In the genomic region with DNA sequence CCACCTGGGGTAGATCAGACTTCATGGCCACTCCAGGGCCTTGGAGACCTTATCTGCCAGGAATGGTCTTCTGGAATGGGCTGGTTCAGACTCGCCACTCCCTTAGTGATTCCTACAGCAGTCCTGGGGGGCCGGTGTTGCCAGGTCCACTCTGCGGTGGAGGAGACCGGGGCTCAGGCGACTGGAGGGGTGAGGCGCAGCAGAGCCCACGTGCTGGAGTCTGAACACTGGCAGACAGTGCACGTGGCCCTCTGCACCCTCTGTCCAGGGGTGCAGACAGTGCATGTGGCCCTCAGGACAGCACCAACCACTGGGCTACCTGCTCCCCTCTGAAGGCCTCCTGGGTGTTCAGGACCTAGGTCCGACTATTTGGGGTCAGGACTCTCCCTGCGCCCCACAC, we compare ENCODE assay signal across 19 cellular contexts.
"Had no signal": no experiment of that assay in that cellular context is flagged by ENCODE, and none has a peak within 500 bp of the region (broad histone marks: within the 10 kb centered on the region; RNA-seq: fewer than 3 reads in every experiment).

No MANE protein-coding gene starts in this region.

- H3K4me3 ChIP-seq: heart left ventricle, left ventricle myocardium inferior, ovary, smooth muscle cell, tibial nerve, upper lobe of right lung, vagina had no signal

- ATAC-seq: esophagus mucosa; heart left ventricle; naive thymus-derived CD4-positive, alpha-beta T cell; right cardiac atrium; stimulated activated effector memory CD8-positive, alpha-beta T cell treated with anti-CD3 and anti-CD28 coated beads, Interleukin-12 subunit alpha, Interleukin-12 subunit beta, amount 100 ng/mL, for 72 hours had no signal

- H3K4me2 ChIP-seq: smooth muscle cell had no signal

- FAIRE-seq: endometrium, frontal cortex, islet of Langerhans had no signal

- DNase-seq: effector memory CD4-positive, alpha-beta T cell; hypothalamus; left ventricle myocardium inferior; mesendoderm; naive thymus-derived CD4-positive, alpha-beta T cell; ovary; stimulated activated CD4-positive, alpha-beta T cell treated with anti-CD3 and anti-CD28 coated beads, Interleukin-4, amount 100 ng/mL, for 1 hour; stimulated activated CD8-positive, alpha-beta memory T cell treated with anti-CD3 and anti-CD28 coated beads, Interleukin-4, amount 100 ng/mL, for 48 hours had no signal

- H3K9me3 ChIP-seq: heart left ventricle, left ventricle myocardium inferior, ovary, tibial nerve, upper lobe of right lung, vagina had no signal

- H3K36me3 ChIP-seq: heart left ventricle, left ventricle myocardium inferior, ovary, tibial nerve, upper lobe of right lung, vagina had no signal

- H3K27me3 ChIP-seq: heart left ventricle, ovary, tibial nerve, upper lobe of right lung, vagina had no signal

- H3K27ac ChIP-seq: left ventricle myocardium inferior, ovary, tibial nerve had no signal
